In genomic region chr10:48604408-48605263, GRCh38 we compare ENCODE assay signal across 9 cellular contexts. TPM values are rescaled to one million over a fixed set of nuclear protein-coding genes. Genes with fewer than 3 reads are reported as not detected.
DNase-seq lines count a peak whose midpoint lies in the region; ATAC-seq, FAIRE-seq and TF ChIP-seq lines count a peak whose summit lies in the region.
"Had no signal": no experiment of that assay in that cellular context is flagged by ENCODE, and none has a peak within 500 bp of the region (broad histone marks: within the 10 kb centered on the region; RNA-seq: fewer than 3 reads in every experiment).

Gene ARHGAP22 (minus strand): TSS chr10:48605073. CDS start chr10:48604796, 277 bp downstream.

- 4% methylated on average over 25 of the region's 56 CpGs; no CpG with 5 or more reads in 1 of the 2 experiments for WGBS in IMR-90 (ENCODE audit: extremely low coverage in 2 of 2, insufficient read length in 1 of 2), 2 experiments
- WGBS in smooth muscle cell (ENCODE audit: low lambda C conversion rate): 35% methylated on average over 54 of the region's 56 CpGs

- in situ Hi-C loops in GM13976 (cut with MboI; ENCODE audit: low sequenced_read_pairs, unreplicated experiment) (no loop called here), IMR-90 (cut with MboI; ENCODE audit: low sequenced_read_pairs) (no loop called here)

- CTCF ChIA-PET in IMR-90 (lab: Yijun Ruan, JAX): interaction anchor here (0.8 to 5.4 kb wide), 2 partner anchors 51 to 52 kb away, joined by 3 to 48 read pairs; no protein-coding TSS in a partner anchor

- H3K27ac ChIP-seq in IMR-90 (ENCODE audit: insufficient read depth, low read length): peak within 1 kb of the TSS; percentile 79
- no peak within 1 kb of the TSS for H3K27ac ChIP-seq in kidney (ENCODE audit: low read depth in 2 of 2, low read length in 2 of 2)
- no peak within 1 kb of the TSS for H3K27ac ChIP-seq in smooth muscle cell (ENCODE audit: low read depth)

- peaks cover 47% of the 10 kb centered on the region for H3K4me1 ChIP-seq in IMR-90 (ENCODE audit: control insufficient read depth, insufficient read depth, low read length)
- H3K4me1 ChIP-seq in kidney (ENCODE audit: control insufficient read depth in 1 of 2, insufficient read depth in 1 of 2, low read depth in 1 of 2, low read length in 2 of 2): peaks cover 0 to 7% of the 10 kb centered on the region in 2 donors
- no peaks in the 10 kb centered on the region for H3K4me1 ChIP-seq in smooth muscle cell (ENCODE audit: low read depth)

- peak within 1 kb of the TSS; percentile 75 for H3K56ac ChIP-seq in IMR-90 (ENCODE audit: extremely low read depth, insufficient read depth, low read length)

- H3K36me3 ChIP-seq in IMR-90 (ENCODE audit: control insufficient read depth, insufficient read depth, low read length) (no peaks in the 10 kb centered on the region; the same call in 1 of the 2 replicates), kidney (ENCODE audit: control insufficient read depth in 1 of 2, insufficient read depth in 2 of 2, low read length in 2 of 2) (no peaks in the 10 kb centered on the region), smooth muscle cell (ENCODE audit: low read depth) (no peaks in the 10 kb centered on the region)

- H3K4me2 ChIP-seq in IMR-90 (ENCODE audit: low read depth, low read length): peak within 1 kb of the TSS; percentile 94
- H3K4me2 ChIP-seq in smooth muscle cell: peak within 1 kb of the TSS; percentile 85

- peak within 1 kb of the TSS; percentile 90 for H2BK5ac ChIP-seq in IMR-90 (ENCODE audit: low read depth, low read length, poor library complexity, severe bottlenecking)

- H3K9me3 ChIP-seq in IMR-90 (ENCODE audit: control insufficient read depth, insufficient read depth, low read length) (no peaks in the 10 kb centered on the region), kidney (ENCODE audit: control insufficient read depth in 1 of 2, low read length in 2 of 2) (no peaks in the 10 kb centered on the region), smooth muscle cell (replicated peaks; ENCODE audit: low read depth) (no peaks in the 10 kb centered on the region)

- H3K4me3 ChIP-seq in IMR-90 (ENCODE audit: insufficient read depth, low read depth, low read length) (peak within 1 kb of the TSS; percentile 86), kidney (ENCODE audit: low read length in 2 of 2) (peak within 1 kb of the TSS; percentile 35 to 42), smooth muscle cell (peak within 1 kb of the TSS; percentile 50)

- H2AFZ ChIP-seq in IMR-90 (replicated peaks; ENCODE audit: low read length, poor library complexity) (peak within 1 kb of the TSS; percentile 88), smooth muscle cell (ENCODE audit: low read depth) (peak within 1 kb of the TSS; percentile 94)

- H3K4ac ChIP-seq in IMR-90 (ENCODE audit: low read depth, low read length): peak within 1 kb of the TSS; percentile 96

- H3F3A ChIP-seq in smooth muscle cell (ENCODE audit: low read depth): no peaks in the 10 kb centered on the region

- H2BK15ac ChIP-seq in IMR-90 (ENCODE audit: low read depth, low read length): peak within 1 kb of the TSS; percentile 96; the same call in 2 of the 3 replicates

- intact Hi-C loops in IMR-90 (cut with micrococcal nuclease): loop anchor here (5.0 to 10.0 kb wide), 2 partner anchors 50 to 242 kb away; no protein-coding TSS in a partner anchor
- intact Hi-C loops in kidney (cut with DNase I): no loop called here

- peak within 1 kb of the TSS; percentile 63; the same call in 1 of the 2 replicates for H4K5ac ChIP-seq in IMR-90 (ENCODE audit: low read depth, low read length)

- TF ChIP-seq POLR2A in IMR-90 (IDR thresholded peaks at IDR 0.05; ENCODE audit: low read depth, low read length): no peak

- H3K9me1 ChIP-seq in IMR-90 (ENCODE audit: insufficient read depth, low read length): peaks cover 51% of the 10 kb centered on the region

- no peak for FAIRE-seq in kidney (lab: Jason Lieb, UNC)

- peaks cover 4 to 78% of the 10 kb centered on the region in 2 experiments; a peak in 3 of 4 replicates for H3K79me1 ChIP-seq in IMR-90 (ENCODE audit: low read depth in 1 of 2, low read length in 2 of 2)

- H3K14ac ChIP-seq in IMR-90 (replicated peaks; ENCODE audit: low read depth, low read length): peak within 1 kb of the TSS; percentile 92

- DNase-seq in GM13976 (ENCODE audit: low spot score): peak; percentile 76
- DNase-seq in IMR-90: peak; percentile 29
- DNase-seq in cerebellar cortex (ENCODE audit: low spot score): peak; percentile 69
- no peak for DNase-seq in kidney
- no peak for DNase-seq in smooth muscle cell (lab: John Stamatoyannopoulos, UW; ENCODE audit: unreplicated experiment)
- DNase-seq in activated naive CD4-positive, alpha-beta T cell treated with Interleukin-2 at 50 U/mL for 16 hours: no peak
- no peak for DNase-seq in activated CD4-positive, alpha-beta T cell treated with anti-CD3 and anti-CD28 coated beads, Interleukin-2, amount 50 U/mL, for 4 hours

- peak within 1 kb of the TSS; percentile 99 for H2AK9ac ChIP-seq in IMR-90 (replicated peaks; ENCODE audit: low read depth, low read length, poor library complexity)

- POLR2A ChIA-PET in IMR-90 (lab: Charles Lee; ENCODE audit: unreplicated experiment): interaction anchor here (0.9 kb wide), 1 partner anchor 10 kb away, joined by 5 read pairs; no protein-coding TSS in a partner anchor

- peak within 1 kb of the TSS; percentile 88 for H2BK20ac ChIP-seq in IMR-90 (ENCODE audit: low read depth, low read length)

- H4K8ac ChIP-seq in IMR-90 (ENCODE audit: low read depth in 2 of 2, low read length in 2 of 2): peak within 1 kb of the TSS; percentile 62 to 92

- no peak for TF ChIP-seq CTCF in GM13976 (IDR thresholded peaks at IDR 0.05; ENCODE audit: borderline replicate concordance, control extremely low read depth, extremely low read depth, insufficient read depth, missing control alignments)
- TF ChIP-seq CTCF in IMR-90 (conservative IDR thresholded peaks at IDR 0.05; ENCODE audit: low read depth, low read length): no peak
- no peak for TF ChIP-seq CTCF in kidney (IDR thresholded peaks at IDR 0.05; ENCODE audit: borderline replicate concordance, extremely low read depth, insufficient read depth)
- TF ChIP-seq CTCF in smooth muscle cell (IDR thresholded peaks at IDR 0.05; ENCODE audit: borderline replicate concordance, insufficient read depth, poor library complexity, severe bottlenecking): no peak

- H3K27me3 ChIP-seq in IMR-90 (ENCODE audit: control insufficient read depth, insufficient read depth, low read length) (no peaks in the 10 kb centered on the region), smooth muscle cell (ENCODE audit: low read depth) (peaks cover 10% of the 10 kb centered on the region)

- H4K91ac ChIP-seq in IMR-90 (ENCODE audit: insufficient read depth, low read depth, low read length): peak within 1 kb of the TSS; percentile 90

- peak within 1 kb of the TSS; percentile 54 for H3K18ac ChIP-seq in IMR-90 (ENCODE audit: low read depth, low read length)

- peak within 1 kb of the TSS; percentile 90 for H2AK5ac ChIP-seq in IMR-90 (ENCODE audit: low read depth, low read length)

- H3K79me2 ChIP-seq in smooth muscle cell (ENCODE audit: low read depth): no peaks in the 10 kb centered on the region

- dilution Hi-C loops in IMR-90 (cut with HindIII; ENCODE audit: low sequenced_read_pairs, unreplicated experiment): no loop called here

- ATAC-seq in IMR-90 (ENCODE audit: low read depth): peak; percentile 77
- no peak for ATAC-seq in GM21528 (IDR thresholded peaks at IDR 0.05; ENCODE audit: low FRiP score, unreplicated experiment)

- no TSS peak for BruUV-seq in IMR-90 (replicated peaks; lab: Mats Ljungman, UMichigan)

- H3K23ac ChIP-seq in IMR-90 (ENCODE audit: low read depth, low read length): peak within 1 kb of the TSS; percentile 89

- H4K20me1 ChIP-seq in IMR-90 (ENCODE audit: insufficient read depth, low read length) (peaks cover 12% of the 10 kb centered on the region; the same call in 1 of the 2 replicates), smooth muscle cell (ENCODE audit: low read depth) (no peaks in the 10 kb centered on the region)

- H3K9ac ChIP-seq in IMR-90 (ENCODE audit: low read depth, low read length): peak within 1 kb of the TSS; percentile 86
- H3K9ac ChIP-seq in kidney (ENCODE audit: low read length in 2 of 2): no peak within 1 kb of the TSS
- H3K9ac ChIP-seq in smooth muscle cell (ENCODE audit: low read depth): no peak within 1 kb of the TSS

- no peak for TF ChIP-seq RAD21 in IMR-90 (IDR thresholded peaks at IDR 0.05; ENCODE audit: low read length)

- H2BK120ac ChIP-seq in IMR-90 (ENCODE audit: low read depth, low read length): peak within 1 kb of the TSS; percentile 94

TF ChIP-seq in IMR-90, 13 proteins besides CTCF, POLR2A, EP300 and RAD21 (continues in another document):
- TF ChIP-seq CHD1 (IDR thresholded peaks at IDR 0.05; ENCODE audit: low read depth, low read length): no peak
- TF ChIP-seq RCOR1 (IDR thresholded peaks at IDR 0.05; ENCODE audit: insufficient replicate concordance, low read length): no peak
- no peak for TF ChIP-seq CEBPB (IDR thresholded peaks at IDR 0.05; ENCODE audit: low read depth, low read length)
- TF ChIP-seq SMC3 (IDR thresholded peaks at IDR 0.05; ENCODE audit: low read depth, low read length): no peak
- TF ChIP-seq NFE2L2 (IDR thresholded peaks at IDR 0.05; ENCODE audit: low read depth, low read length): no peak
- no peak for TF ChIP-seq FOS (IDR thresholded peaks at IDR 0.05; ENCODE audit: low read depth, low read length)
- peak; percentile 49; the same call in 1 of the 2 replicates for TF ChIP-seq MAZ (IDR thresholded peaks at IDR 0.05; ENCODE audit: borderline replicate concordance, low read depth, low read length)
- no peak for TF ChIP-seq MAFK (IDR thresholded peaks at IDR 0.05; ENCODE audit: low read depth, low read length)
- TF ChIP-seq MXI1 (IDR thresholded peaks at IDR 0.05; ENCODE audit: borderline replicate concordance, low read depth, low read length): peak; percentile 68; the same call in 1 of the 2 replicates
- TF ChIP-seq RFX5 (IDR thresholded peaks at IDR 0.05; ENCODE audit: low read depth, low read length): no peak
- TF ChIP-seq BHLHE40 (IDR thresholded peaks at IDR 0.05; ENCODE audit: low read depth, low read length): 0 out of 2 replicates have a peak, but pooled peaks have one; percentile 22
- TF ChIP-seq, protein P1, sequence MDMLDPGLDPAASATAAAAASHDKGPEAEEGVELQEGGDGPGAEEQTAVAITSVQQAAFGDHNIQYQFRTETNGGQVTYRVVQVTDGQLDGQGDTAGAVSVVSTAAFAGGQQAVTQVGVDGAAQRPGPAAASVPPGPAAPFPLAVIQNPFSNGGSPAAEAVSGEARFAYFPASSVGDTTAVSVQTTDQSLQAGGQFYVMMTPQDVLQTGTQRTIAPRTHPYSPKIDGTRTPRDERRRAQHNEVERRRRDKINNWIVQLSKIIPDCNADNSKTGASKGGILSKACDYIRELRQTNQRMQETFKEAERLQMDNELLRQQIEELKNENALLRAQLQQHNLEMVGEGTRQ (IDR thresholded peaks at IDR 0.05; ENCODE audit: low read depth, low read length): peak; percentile 64; the same call in 1 of the 2 replicates

RNA-seq across cellular contexts. Expression of gene ARHGAP22, which starts in this region (rescaled TPM):
- total RNA-seq in IMR-90 (2012; rRNA removed) (28.3 and 35.3 TPM in 2 replicates), kidney (6.6 TPM), smooth muscle cell (8.8 and 9.9 TPM in 2 replicates)
- polyA plus RNA-seq in IMR-90 (2012; rRNA removed) (30.2 and 34.0 TPM in 2 replicates), kidney (ENCODE audit: insufficient read depth, low read depth, low replicate concordance) (0.62 TPM), smooth muscle cell (1.8 and 2.4 TPM in 2 replicates)
- polyA plus RNA-seq in IMR-90 (2012; cell fraction: cytosol; rRNA removed): 18.9 and 22.2 TPM in 2 replicates
- 58.0 and 67.0 TPM in 2 replicates for polyA plus RNA-seq in IMR-90 (2012; cell fraction: nucleus; rRNA removed; ENCODE audit: low replicate concordance)
- total RNA-seq: activated CD8-positive, alpha-beta memory T cell treated with anti-CD3 and anti-CD28 coated beads for 36 hours had no signal

Comparison
In these comparisons a context has a peak if more than half of its experiments do, and no peak if none do; other contexts are left out.
1. DNase-seq: peak in GM13976 (single experiment), IMR-90 (single experiment) and cerebellar cortex (single experiment); none in kidney (single experiment), smooth muscle cell (single experiment), activated naive CD4-positive, alpha-beta T cell treated with Interleukin-2 at 50 U/mL for 16 hours (single experiment) and activated CD4-positive, alpha-beta T cell treated with anti-CD3 and anti-CD28 coated beads, Interleukin-2, amount 50 U/mL, for 4 hours (0 of 2).
2. Peak in every context shown above with its lines, with median percentiles within 50 percentile points of each other: H3K4me3 ChIP-seq.